1 cellular context compared by ENCODE assay signal in the genomic region with DNA sequence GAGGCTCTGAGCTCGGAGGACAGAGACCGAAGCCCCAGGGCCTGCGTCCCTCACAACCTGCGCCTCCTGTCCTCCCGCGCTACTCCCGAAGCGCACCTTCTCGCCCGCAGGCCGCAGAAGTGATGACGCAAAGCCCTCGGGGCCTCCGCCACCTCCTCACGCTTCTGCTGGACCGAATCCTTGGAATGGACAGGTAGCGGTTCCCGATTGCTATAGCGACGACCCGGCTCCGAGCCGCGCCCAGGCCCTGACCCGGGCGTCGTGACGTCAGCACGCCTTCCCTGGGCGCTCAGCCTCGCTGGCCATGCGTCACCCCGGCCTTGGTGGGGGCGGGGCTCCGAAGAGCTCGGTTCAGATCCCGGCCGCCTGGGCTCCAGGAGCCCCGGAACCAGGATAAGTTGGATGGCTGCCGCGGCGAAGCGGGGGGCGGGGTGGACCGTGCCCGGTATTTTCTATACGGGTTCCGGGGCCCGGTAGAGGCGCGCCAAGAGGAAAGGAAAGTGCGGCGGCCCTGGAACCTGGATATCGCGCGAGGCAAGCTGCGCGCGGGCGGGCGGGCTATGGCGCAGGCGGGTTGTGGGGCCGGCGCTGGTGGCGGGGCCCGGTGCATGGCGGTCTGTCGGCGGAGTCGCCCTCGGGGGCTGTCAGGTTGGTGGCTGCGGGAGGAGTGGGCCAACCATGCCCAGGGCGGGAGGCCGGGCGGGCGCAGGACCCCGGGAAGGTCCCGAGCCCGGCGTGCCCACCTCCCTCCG.
TF ChIP-seq lines count a peak whose summit lies in the region.

A gene (plus strand): TSS at position 542 of the 752 bp plus-strand sequence. CDS start 21,417 bp downstream, outside the sequence.

TF ChIP-seq in K562, 482 proteins besides CTCF, POLR2A, EP300 and RAD21 (continued from another document and continues in another):
- TF ChIP-seq, protein P1, sequence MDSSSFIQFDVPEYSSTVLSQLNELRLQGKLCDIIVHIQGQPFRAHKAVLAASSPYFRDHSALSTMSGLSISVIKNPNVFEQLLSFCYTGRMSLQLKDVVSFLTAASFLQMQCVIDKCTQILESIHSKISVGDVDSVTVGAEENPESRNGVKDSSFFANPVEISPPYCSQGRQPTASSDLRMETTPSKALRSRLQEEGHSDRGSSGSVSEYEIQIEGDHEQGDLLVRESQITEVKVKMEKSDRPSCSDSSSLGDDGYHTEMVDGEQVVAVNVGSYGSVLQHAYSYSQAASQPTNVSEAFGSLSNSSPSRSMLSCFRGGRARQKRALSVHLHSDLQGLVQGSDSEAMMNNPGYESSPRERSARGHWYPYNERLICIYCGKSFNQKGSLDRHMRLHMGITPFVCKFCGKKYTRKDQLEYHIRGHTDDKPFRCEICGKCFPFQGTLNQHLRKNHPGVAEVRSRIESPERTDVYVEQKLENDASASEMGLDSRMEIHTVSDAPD (CRISPR knock-in tag; IDR thresholded peaks at IDR 0.05), result no peak
- TF ChIP-seq SRSF9 (IDR thresholded peaks at IDR 0.05; ENCODE audit: borderline replicate concordance, low read depth, low read length) (no peak), ZFP36 (IDR thresholded peaks at IDR 0.05; ENCODE audit: low read depth, low read length, partially characterized antibody) (peak; percentile 20), FOXK2 (conservative IDR thresholded peaks at IDR 0.05 in 1 of 2, IDR thresholded peaks at IDR 0.05 in 1 of 2; ENCODE audit: low read depth in 2 of 2) (peak; percentile 23 to 65; a peak in 2 of 4 replicates), ZNF778 (CRISPR knock-in tag; IDR thresholded peaks at IDR 0.05) (no peak), ZNF668 (CRISPR knock-in tag; IDR thresholded peaks at IDR 0.05) (no peak), SOX6 (IDR thresholded peaks at IDR 0.05) (peak; percentile 82), RBFOX2 (IDR thresholded peaks at IDR 0.05; ENCODE audit: low read depth, low read length) (peak; percentile 94), TOE1 (IDR thresholded peaks at IDR 0.05; ENCODE audit: borderline replicate concordance) (peak; percentile 66; the same call in 1 of the 2 replicates), TOE1 (CRISPR knock-in tag; IDR thresholded peaks at IDR 0.05; ENCODE audit: borderline replicate concordance, low read depth) (no peak; the same call in 1 of the 2 replicates), BCL6 (CRISPR knock-in tag; IDR thresholded peaks at IDR 0.05) (no peak), PRMT5 (CRISPR knock-in tag; IDR thresholded peaks at IDR 0.05) (no peak), PHB (CRISPR knock-in tag; IDR thresholded peaks at IDR 0.05) (0 out of 2 replicates have a peak, but pooled peaks have one; percentile 53), NFYB (IDR thresholded peaks at IDR 0.05; ENCODE audit: extremely low read depth, insufficient read length) (no peak), ASH1L (IDR thresholded peaks at IDR 0.05; ENCODE audit: borderline replicate concordance, low read depth, partially characterized antibody) (no peak), ZNF444 (CRISPR knock-in tag; IDR thresholded peaks at IDR 0.05) (no peak), DDX20 (tag; IDR thresholded peaks at IDR 0.05; ENCODE audit: low read depth) (no peak), ZNF311 (CRISPR knock-in tag; IDR thresholded peaks at IDR 0.05) (no peak), ZNF217 (CRISPR knock-in tag; IDR thresholded peaks at IDR 0.05) (no peak), MCM2 (IDR thresholded peaks at IDR 0.05; ENCODE audit: low read depth) (no peak), ARNT (IDR thresholded peaks at IDR 0.05) (no peak), SIN3A (IDR thresholded peaks at IDR 0.05; ENCODE audit: borderline replicate concordance in 2 of 2, control insufficient read depth in 1 of 2, low read depth in 2 of 2, low read length in 2 of 2) (peak; percentile 69 to 92; a peak in 3 of 4 replicates), ZNF146 (CRISPR knock-in tag; IDR thresholded peaks at IDR 0.05; ENCODE audit: unreplicated experiment) (no peak), KLF6 (CRISPR knock-in tag; IDR thresholded peaks at IDR 0.05; ENCODE audit: borderline replicate concordance) (peak; percentile 54; the same call in 1 of the 2 replicates), ZNF282 (CRISPR knock-in tag; IDR thresholded peaks at IDR 0.05) (no peak), JUN (IDR thresholded peaks at IDR 0.05; ENCODE audit: borderline replicate concordance, low read depth, low read length) (peak; percentile 80; the same call in 1 of the 2 replicates), JUN (CRISPR knock-in tag; IDR thresholded peaks at IDR 0.05; ENCODE audit: borderline replicate concordance) (no peak; the same call in 1 of the 2 replicates), CBFA2T3 (IDR thresholded peaks at IDR 0.05) (peak; percentile 100), TEAD4 (IDR thresholded peaks at IDR 0.05; ENCODE audit: low read length) (peak; percentile 74), TEAD4 (CRISPR knock-in tag; IDR thresholded peaks at IDR 0.05; ENCODE audit: borderline replicate concordance) (no peak), HEY1 (CRISPR knock-in tag; IDR thresholded peaks at IDR 0.05; ENCODE audit: borderline replicate concordance) (no peak)
- TF ChIP-seq, protein P2, sequence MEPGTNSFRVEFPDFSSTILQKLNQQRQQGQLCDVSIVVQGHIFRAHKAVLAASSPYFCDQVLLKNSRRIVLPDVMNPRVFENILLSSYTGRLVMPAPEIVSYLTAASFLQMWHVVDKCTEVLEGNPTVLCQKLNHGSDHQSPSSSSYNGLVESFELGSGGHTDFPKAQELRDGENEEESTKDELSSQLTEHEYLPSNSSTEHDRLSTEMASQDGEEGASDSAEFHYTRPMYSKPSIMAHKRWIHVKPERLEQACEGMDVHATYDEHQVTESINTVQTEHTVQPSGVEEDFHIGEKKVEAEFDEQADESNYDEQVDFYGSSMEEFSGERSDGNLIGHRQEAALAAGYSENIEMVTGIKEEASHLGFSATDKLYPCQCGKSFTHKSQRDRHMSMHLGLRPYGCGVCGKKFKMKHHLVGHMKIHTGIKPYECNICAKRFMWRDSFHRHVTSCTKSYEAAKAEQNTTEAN (CRISPR knock-in tag; IDR thresholded peaks at IDR 0.05), result no peak
- TF ChIP-seq, protein P3, sequence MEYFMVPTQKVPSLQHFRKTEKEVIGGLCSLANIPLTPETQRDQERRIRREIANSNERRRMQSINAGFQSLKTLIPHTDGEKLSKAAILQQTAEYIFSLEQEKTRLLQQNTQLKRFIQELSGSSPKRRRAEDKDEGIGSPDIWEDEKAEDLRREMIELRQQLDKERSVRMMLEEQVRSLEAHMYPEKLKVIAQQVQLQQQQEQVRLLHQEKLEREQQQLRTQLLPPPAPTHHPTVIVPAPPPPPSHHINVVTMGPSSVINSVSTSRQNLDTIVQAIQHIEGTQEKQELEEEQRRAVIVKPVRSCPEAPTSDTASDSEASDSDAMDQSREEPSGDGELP (CRISPR knock-in tag; IDR thresholded peaks at IDR 0.05; ENCODE audit: borderline replicate concordance), result peak; percentile 96
- TF ChIP-seq, protein P4, sequence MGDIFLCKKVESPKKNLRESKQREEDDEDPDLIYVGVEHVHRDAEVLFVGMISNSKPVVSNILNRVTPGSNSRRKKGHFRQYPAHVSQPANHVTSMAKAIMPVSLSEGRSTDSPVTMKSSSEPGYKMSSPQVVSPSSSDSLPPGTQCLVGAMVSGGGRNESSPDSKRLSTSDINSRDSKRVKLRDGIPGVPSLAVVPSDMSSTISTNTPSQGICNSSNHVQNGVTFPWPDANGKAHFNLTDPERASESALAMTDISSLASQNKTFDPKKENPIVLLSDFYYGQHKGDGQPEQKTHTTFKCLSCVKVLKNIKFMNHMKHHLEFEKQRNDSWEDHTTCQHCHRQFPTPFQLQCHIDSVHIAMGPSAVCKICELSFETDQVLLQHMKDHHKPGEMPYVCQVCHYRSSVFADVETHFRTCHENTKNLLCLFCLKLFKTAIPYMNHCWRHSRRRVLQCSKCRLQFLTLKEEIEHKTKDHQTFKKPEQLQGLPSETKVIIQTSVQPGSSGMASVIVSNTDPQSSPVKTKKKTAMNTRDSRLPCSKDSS (IDR thresholded peaks at IDR 0.05; ENCODE audit: low read depth, partially characterized antibody), result no peak
- TF ChIP-seq, protein P5, sequence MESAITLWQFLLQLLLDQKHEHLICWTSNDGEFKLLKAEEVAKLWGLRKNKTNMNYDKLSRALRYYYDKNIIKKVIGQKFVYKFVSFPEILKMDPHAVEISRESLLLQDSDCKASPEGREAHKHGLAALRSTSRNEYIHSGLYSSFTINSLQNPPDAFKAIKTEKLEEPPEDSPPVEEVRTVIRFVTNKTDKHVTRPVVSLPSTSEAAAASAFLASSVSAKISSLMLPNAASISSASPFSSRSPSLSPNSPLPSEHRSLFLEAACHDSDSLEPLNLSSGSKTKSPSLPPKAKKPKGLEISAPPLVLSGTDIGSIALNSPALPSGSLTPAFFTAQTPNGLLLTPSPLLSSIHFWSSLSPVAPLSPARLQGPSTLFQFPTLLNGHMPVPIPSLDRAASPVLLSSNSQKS (CRISPR knock-in tag; IDR thresholded peaks at IDR 0.05), result no peak
- TF ChIP-seq, protein P6, sequence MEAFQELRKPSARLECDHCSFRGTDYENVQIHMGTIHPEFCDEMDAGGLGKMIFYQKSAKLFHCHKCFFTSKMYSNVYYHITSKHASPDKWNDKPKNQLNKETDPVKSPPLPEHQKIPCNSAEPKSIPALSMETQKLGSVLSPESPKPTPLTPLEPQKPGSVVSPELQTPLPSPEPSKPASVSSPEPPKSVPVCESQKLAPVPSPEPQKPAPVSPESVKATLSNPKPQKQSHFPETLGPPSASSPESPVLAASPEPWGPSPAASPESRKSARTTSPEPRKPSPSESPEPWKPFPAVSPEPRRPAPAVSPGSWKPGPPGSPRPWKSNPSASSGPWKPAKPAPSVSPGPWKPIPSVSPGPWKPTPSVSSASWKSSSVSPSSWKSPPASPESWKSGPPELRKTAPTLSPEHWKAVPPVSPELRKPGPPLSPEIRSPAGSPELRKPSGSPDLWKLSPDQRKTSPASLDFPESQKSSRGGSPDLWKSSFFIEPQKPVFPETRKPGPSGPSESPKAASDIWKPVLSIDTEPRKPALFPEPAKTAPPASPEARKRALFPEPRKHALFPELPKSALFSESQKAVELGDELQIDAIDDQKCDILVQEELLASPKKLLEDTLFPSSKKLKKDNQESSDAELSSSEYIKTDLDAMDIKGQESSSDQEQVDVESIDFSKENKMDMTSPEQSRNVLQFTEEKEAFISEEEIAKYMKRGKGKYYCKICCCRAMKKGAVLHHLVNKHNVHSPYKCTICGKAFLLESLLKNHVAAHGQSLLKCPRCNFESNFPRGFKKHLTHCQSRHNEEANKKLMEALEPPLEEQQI (IDR thresholded peaks at IDR 0.05), result no peak
- TF ChIP-seq, protein P7, sequence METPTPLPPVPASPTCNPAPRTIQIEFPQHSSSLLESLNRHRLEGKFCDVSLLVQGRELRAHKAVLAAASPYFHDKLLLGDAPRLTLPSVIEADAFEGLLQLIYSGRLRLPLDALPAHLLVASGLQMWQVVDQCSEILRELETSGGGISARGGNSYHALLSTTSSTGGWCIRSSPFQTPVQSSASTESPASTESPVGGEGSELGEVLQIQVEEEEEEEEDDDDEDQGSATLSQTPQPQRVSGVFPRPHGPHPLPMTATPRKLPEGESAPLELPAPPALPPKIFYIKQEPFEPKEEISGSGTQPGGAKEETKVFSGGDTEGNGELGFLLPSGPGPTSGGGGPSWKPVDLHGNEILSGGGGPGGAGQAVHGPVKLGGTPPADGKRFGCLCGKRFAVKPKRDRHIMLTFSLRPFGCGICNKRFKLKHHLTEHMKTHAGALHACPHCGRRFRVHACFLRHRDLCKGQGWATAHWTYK (CRISPR knock-in tag; IDR thresholded peaks at IDR 0.05), result peak; percentile 66; the same call in 1 of the 2 replicates
- TF ChIP-seq, protein P8, sequence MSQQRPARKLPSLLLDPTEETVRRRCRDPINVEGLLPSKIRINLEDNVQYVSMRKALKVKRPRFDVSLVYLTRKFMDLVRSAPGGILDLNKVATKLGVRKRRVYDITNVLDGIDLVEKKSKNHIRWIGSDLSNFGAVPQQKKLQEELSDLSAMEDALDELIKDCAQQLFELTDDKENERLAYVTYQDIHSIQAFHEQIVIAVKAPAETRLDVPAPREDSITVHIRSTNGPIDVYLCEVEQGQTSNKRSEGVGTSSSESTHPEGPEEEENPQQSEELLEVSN (IDR thresholded peaks at IDR 0.05; ENCODE audit: borderline replicate concordance in 1 of 2, extremely low read depth in 1 of 2, insufficient read depth in 1 of 2, insufficient read length in 1 of 2, low read depth in 1 of 2, low read length in 1 of 2, poor library complexity in 1 of 2, severe bottlenecking in 1 of 2), result peak; percentile 15 to 54
- TF ChIP-seq, protein P9, sequence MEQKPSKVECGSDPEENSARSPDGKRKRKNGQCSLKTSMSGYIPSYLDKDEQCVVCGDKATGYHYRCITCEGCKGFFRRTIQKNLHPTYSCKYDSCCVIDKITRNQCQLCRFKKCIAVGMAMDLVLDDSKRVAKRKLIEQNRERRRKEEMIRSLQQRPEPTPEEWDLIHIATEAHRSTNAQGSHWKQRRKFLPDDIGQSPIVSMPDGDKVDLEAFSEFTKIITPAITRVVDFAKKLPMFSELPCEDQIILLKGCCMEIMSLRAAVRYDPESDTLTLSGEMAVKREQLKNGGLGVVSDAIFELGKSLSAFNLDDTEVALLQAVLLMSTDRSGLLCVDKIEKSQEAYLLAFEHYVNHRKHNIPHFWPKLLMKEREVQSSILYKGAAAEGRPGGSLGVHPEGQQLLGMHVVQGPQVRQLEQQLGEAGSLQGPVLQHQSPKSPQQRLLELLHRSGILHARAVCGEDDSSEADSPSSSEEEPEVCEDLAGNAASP (IDR thresholded peaks at IDR 0.05), result no peak
- TF ChIP-seq, protein P10, sequence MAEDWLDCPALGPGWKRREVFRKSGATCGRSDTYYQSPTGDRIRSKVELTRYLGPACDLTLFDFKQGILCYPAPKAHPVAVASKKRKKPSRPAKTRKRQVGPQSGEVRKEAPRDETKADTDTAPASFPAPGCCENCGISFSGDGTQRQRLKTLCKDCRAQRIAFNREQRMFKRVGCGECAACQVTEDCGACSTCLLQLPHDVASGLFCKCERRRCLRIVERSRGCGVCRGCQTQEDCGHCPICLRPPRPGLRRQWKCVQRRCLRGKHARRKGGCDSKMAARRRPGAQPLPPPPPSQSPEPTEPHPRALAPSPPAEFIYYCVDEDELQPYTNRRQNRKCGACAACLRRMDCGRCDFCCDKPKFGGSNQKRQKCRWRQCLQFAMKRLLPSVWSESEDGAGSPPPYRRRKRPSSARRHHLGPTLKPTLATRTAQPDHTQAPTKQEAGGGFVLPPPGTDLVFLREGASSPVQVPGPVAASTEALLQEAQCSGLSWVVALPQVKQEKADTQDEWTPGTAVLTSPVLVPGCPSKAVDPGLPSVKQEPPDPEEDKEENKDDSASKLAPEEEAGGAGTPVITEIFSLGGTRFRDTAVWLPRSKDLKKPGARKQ (CRISPR knock-in tag; IDR thresholded peaks at IDR 0.05), result no peak
- TF ChIP-seq, protein P11, sequence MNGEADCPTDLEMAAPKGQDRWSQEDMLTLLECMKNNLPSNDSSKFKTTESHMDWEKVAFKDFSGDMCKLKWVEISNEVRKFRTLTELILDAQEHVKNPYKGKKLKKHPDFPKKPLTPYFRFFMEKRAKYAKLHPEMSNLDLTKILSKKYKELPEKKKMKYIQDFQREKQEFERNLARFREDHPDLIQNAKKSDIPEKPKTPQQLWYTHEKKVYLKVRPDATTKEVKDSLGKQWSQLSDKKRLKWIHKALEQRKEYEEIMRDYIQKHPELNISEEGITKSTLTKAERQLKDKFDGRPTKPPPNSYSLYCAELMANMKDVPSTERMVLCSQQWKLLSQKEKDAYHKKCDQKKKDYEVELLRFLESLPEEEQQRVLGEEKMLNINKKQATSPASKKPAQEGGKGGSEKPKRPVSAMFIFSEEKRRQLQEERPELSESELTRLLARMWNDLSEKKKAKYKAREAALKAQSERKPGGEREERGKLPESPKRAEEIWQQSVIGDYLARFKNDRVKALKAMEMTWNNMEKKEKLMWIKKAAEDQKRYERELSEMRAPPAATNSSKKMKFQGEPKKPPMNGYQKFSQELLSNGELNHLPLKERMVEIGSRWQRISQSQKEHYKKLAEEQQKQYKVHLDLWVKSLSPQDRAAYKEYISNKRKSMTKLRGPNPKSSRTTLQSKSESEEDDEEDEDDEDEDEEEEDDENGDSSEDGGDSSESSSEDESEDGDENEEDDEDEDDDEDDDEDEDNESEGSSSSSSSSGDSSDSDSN (IDR thresholded peaks at IDR 0.05; ENCODE audit: borderline replicate concordance in 1 of 2, low read depth in 2 of 2, low read length in 2 of 2), result peak in 1 of 2 experiments; percentile 45; a peak in 1 of 4 replicates
